In the genomic region with DNA sequence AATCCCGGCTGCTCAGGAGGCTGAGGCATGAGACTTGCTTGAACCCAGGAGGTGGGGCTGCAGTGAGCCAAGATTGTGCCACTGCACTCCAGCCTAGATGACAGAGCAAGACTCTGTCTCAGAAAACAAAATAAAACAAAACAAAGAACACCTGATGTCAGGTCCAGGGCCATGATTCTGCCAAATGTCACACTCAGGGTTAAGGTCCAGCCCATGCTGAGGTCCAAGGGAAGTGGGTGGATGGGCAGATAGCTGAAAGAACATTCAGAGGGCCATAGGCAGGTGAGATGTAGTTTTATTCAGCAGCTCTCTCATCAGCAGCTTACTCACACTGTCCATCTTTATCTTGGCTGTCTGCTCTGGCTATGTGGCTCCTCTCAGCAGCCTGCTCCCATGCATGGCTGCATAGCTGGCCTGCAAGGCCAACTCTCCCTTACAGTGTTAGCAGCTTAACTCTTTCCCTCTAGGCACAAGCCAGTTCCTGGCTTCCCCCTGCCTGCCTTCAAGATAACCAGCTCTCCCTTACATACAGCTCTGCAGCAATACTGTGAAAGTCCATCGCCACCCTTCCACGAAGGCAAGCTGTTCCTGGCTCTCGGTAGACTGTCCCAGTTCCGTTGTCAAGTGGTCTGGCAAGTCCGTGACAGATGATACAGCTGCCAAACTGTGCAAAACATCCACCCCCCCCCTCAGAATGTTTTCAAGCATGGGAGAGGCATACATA, we compare ENCODE assay signal across 1 cellular context.
TF ChIP-seq lines count a peak whose summit lies in the region.

No MANE protein-coding gene starts in this region.

TF ChIP-seq in K562, 482 proteins besides CTCF, POLR2A, EP300 and RAD21 (continued from another document):
- TF ChIP-seq, protein P1, sequence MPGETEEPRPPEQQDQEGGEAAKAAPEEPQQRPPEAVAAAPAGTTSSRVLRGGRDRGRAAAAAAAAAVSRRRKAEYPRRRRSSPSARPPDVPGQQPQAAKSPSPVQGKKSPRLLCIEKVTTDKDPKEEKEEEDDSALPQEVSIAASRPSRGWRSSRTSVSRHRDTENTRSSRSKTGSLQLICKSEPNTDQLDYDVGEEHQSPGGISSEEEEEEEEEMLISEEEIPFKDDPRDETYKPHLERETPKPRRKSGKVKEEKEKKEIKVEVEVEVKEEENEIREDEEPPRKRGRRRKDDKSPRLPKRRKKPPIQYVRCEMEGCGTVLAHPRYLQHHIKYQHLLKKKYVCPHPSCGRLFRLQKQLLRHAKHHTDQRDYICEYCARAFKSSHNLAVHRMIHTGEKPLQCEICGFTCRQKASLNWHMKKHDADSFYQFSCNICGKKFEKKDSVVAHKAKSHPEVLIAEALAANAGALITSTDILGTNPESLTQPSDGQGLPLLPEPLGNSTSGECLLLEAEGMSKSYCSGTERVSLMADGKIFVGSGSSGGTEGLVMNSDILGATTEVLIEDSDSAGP (CRISPR knock-in tag; IDR thresholded peaks at IDR 0.05), result no peak
- TF ChIP-seq RBM22 (IDR thresholded peaks at IDR 0.05; ENCODE audit: low read depth, low read length, poor library complexity, severe bottlenecking), result no peak
- TF ChIP-seq, protein P2, sequence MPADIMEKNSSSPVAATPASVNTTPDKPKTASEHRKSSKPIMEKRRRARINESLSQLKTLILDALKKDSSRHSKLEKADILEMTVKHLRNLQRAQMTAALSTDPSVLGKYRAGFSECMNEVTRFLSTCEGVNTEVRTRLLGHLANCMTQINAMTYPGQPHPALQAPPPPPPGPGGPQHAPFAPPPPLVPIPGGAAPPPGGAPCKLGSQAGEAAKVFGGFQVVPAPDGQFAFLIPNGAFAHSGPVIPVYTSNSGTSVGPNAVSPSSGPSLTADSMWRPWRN (IDR thresholded peaks at IDR 0.05; ENCODE audit: low read depth), result no peak
- TF ChIP-seq ASH1L (IDR thresholded peaks at IDR 0.05; ENCODE audit: borderline replicate concordance, low read depth, partially characterized antibody), result no peak
- no peak for TF ChIP-seq ZNF133 (CRISPR knock-in tag; IDR thresholded peaks at IDR 0.05)
TF ChIP-seq in K562: peak in this region for 0.
